8 cellular contexts compared by ENCODE assay signal in the genomic region with DNA sequence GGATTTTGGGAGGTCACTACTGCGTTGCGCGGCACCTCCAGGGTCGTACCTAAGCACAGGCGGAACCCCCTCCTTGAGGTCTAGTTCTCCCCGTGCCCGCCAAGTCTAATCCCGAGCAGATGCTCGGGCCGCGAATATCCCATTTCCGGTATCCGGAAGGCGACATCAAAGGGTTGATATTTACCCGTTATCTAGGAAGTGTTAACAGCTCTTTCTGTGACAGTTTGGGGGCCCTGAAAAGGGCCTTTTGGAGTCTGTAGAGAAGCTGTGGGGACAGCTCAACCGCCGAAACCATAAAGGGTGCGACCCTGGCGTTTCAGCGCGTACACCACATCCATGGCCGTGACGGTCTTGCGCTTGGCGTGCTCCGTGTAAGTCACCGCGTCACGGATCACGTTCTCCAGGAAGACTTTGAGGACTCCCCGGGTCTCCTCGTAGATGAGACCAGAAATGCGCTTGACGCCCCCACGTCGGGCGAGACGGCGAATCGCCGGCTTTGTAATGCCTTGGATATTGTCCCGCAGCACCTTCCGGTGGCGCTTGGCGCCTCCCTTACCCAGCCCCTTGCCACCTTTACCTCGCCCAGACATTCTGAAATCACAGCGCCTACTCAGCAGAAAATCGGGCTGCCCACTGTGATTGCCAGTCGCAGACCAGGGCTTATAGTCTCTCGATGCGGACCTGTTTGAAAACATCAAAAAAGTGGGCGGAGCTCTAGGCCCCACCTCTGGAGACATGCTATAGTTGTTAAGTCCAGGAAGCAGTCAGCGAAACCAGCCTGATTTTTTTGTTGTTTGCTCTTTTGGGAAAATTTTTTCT. TPM values are rescaled to one million over a fixed set of nuclear protein-coding genes. Genes with fewer than 3 reads are reported as not detected.
DNase-seq lines count a peak whose midpoint lies in the region; ATAC-seq, FAIRE-seq and TF ChIP-seq lines count a peak whose summit lies in the region.

No MANE protein-coding gene starts in this region.

- ATAC-seq in HG02798 (IDR thresholded peaks at IDR 0.05; ENCODE audit: poor library complexity, unreplicated experiment) (peak; percentile 32), right cardiac atrium (peak; percentile 80), psoas muscle (peak; percentile 71 to 74 (median 73))

- peak; percentile 92 for DNase-seq in GM12864 (ENCODE audit: low read depth)
- DNase-seq in NCI-H1436 (lab: John Stamatoyannopoulos, UW): peak; percentile 85
- peak; percentile 72 to 97 (median 87) for DNase-seq in T-helper 1 cell
- peak; percentile 16 to 93 (median 78) for DNase-seq in amygdala (lab: John Stamatoyannopoulos, UW)
- DNase-seq in right cardiac atrium: peak; percentile 89 to 95 (median 93)
- peak; percentile 89 to 92 for DNase-seq in psoas muscle
- DNase-seq in urothelium cell line (ENCODE audit: low spot score): peak; percentile 80

- intact Hi-C loops in right cardiac atrium (cut with DNase I): loop anchor here in 1 of 4 donors (10.0 kb wide), 1 partner anchor 74 kb away; a partner anchor contains a TSS
- intact Hi-C loops in psoas muscle (cut with DNase I): no loop called here

- no peaks in the 10 kb centered on the region for H3K36me3 ChIP-seq in psoas muscle (ENCODE audit: insufficient read depth in 1 of 2, low read depth in 1 of 2)

- H3K27ac ChIP-seq in right cardiac atrium (ENCODE audit: low read length) (peak overlapping the region; percentile 92), psoas muscle (peak overlapping the region; percentile 97)

- WGBS in right cardiac atrium: under 1% methylated on average over 53 of the region's 53 CpGs
- WGBS in psoas muscle, 3 donors: 0 to 1% (median 0%) methylated on average over 53 of the region's 53 CpGs

- H3K4me1 ChIP-seq in right cardiac atrium (ENCODE audit: control insufficient read depth, insufficient read depth, low read length) (no peaks in the 10 kb centered on the region), psoas muscle (peaks cover 16% of the 10 kb centered on the region)

- TF ChIP-seq CTCF in GM12864 (IDR thresholded peaks at IDR 0.05; ENCODE audit: low read depth, low read length, missing control alignments) (no peak), psoas muscle (IDR thresholded peaks at IDR 0.05) (no peak)

- H3K4me3 ChIP-seq in GM12864 (ENCODE audit: low read depth, low read length) (peak overlapping the region; percentile 91), right cardiac atrium (ENCODE audit: low read length) (peak overlapping the region; percentile 86), psoas muscle (peak overlapping the region; percentile 91)

- FAIRE-seq in urothelium cell line (lab: Jason Lieb, UNC): peak; percentile 35

- H3K9me3 ChIP-seq in right cardiac atrium (ENCODE audit: control insufficient read depth, low read length) (no peaks in the 10 kb centered on the region), psoas muscle (no peaks in the 10 kb centered on the region)

- H3K27me3 ChIP-seq in right cardiac atrium (ENCODE audit: control insufficient read depth, insufficient read depth): no peaks in the 10 kb centered on the region
- H3K27me3 ChIP-seq in psoas muscle (ENCODE audit: insufficient read depth in 3 of 3, low read length in 2 of 3): no peaks in the 10 kb centered on the region

RNA-seq across cellular contexts. Expression of a gene that starts 32.6 kb away (rescaled TPM):
- total RNA-seq in right cardiac atrium (10 to 100 TPM; 51.9 to 63.7 (median 54.1) TPM), psoas muscle (10 to 100 TPM; 34.6 to 68.0 (median 58.3) TPM)
- polyA plus RNA-seq in right cardiac atrium (19.3 TPM), psoas muscle (10 to 100 TPM; 22.7 to 48.7 (median 43.0) TPM)

RNA-seq across cellular contexts. Expression of a gene that starts 32.8 kb away (rescaled TPM):
- total RNA-seq in right cardiac atrium (1 to 10 TPM; 1.4 to 2.7 (median 1.5) TPM), psoas muscle (1 to 10 TPM in 3 of 4 donors, under 1 TPM in 1; 0.78 to 2.3 (median 1.6) TPM)
- polyA plus RNA-seq in right cardiac atrium (3.8 TPM), psoas muscle (1 to 10 TPM in 2 of 3 donors, under 1 TPM in 1; 0.49 to 4.0 (median 1.8) TPM)

RNA-seq across cellular contexts. Expression of a gene that starts 43.3 kb away (rescaled TPM):
- total RNA-seq in right cardiac atrium: under 1 TPM; 0.53 to 0.85 (median 0.68) TPM
- polyA plus RNA-seq in right cardiac atrium: 1.5 TPM
- not detected for total RNA-seq in psoas muscle
- polyA plus RNA-seq in psoas muscle: under 1 TPM in 2 of 3 donors, not detected in 1; 0.04 to 0.05 TPM

Comparison
In these comparisons a context has a peak if more than half of its experiments do, and no peak if none do; other contexts are left out.
1. Peak in every context shown above with its lines: DNase-seq, ATAC-seq, H3K4me3 ChIP-seq and H3K27ac ChIP-seq.